ENCODE assay signal across 17 cellular contexts in the genomic region with DNA sequence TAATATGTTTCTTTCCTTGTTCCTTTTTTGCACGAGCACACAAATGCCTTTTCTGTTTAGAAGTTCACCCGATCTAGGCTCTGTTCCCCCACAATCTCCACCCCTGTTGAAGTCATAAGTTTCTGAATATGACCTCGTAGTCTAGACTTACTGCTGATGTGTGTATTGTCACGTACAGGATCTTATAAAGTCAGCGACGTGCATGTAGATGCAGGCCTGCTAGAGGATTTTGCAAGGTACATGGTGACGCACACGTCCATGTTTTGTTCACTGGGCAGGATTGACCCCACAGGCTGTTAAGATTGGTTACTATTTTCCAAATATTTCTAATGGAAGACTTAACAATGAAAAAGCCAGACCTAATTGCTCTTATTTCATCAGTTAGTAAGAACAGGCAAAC. TPM values are rescaled to one million over a fixed set of nuclear protein-coding genes. Genes with fewer than 3 reads are reported as not detected.
DNase-seq lines count a peak whose midpoint lies in the region; ATAC-seq, FAIRE-seq and TF ChIP-seq lines count a peak whose summit lies in the region.
"Had no signal": no experiment of that assay in that cellular context is flagged by ENCODE, and none has a peak within 500 bp of the region (broad histone marks: within the 10 kb centered on the region; RNA-seq: fewer than 3 reads in every experiment).

No MANE protein-coding gene starts in this region.

- H3K4me2 ChIP-seq in smooth muscle cell, result no peak overlapping the region
- H3K4me2 ChIP-seq: A549 had no signal

- peak overlapping the region; percentile 28 for H3K27ac ChIP-seq in smooth muscle cell (ENCODE audit: low read depth)
- H3K27ac ChIP-seq: A549, C4-2B had no signal

- TF ChIP-seq CTCF in bronchial epithelial cell (IDR thresholded peaks at IDR 0.05; ENCODE audit: insufficient read depth, low read length, severe bottlenecking), result no peak
- TF ChIP-seq CTCF in smooth muscle cell (IDR thresholded peaks at IDR 0.05; ENCODE audit: borderline replicate concordance, insufficient read depth, poor library complexity, severe bottlenecking), result no peak

- H3F3A ChIP-seq in smooth muscle cell (ENCODE audit: low read depth), result no peaks in the 10 kb centered on the region

- ATAC-seq in stimulated activated naive CD8-positive, alpha-beta T cell treated with anti-CD3 and anti-CD28 coated beads, Interleukin-15, Interleukin-2, amounts not matched to agents 100 U/mL and 50 U/mL, for 24 hours, result no peak
- no peak for ATAC-seq in HG03196 (IDR thresholded peaks at IDR 0.05; ENCODE audit: unreplicated experiment)
- ATAC-seq: A549 had no signal

- H3K4me3 ChIP-seq in bronchial epithelial cell (ENCODE audit: low read depth, low read length) (no peak overlapping the region), smooth muscle cell (no peak overlapping the region)
- H3K4me3 ChIP-seq: A549 had no signal

- no peaks in the 10 kb centered on the region for H3K79me2 ChIP-seq in smooth muscle cell (ENCODE audit: low read depth)

- FAIRE-seq in RCC 7860 (lab: Jason Lieb, UNC) (peak; percentile 29), bronchial epithelial cell (lab: Jason Lieb, UNC) (peak; percentile 18)
- FAIRE-seq: A549, D721Med, G401.6 had no signal

- H3K4me1 ChIP-seq in smooth muscle cell (ENCODE audit: low read depth), result no peaks in the 10 kb centered on the region
- H3K4me1 ChIP-seq: BE2C had no signal

- no peaks in the 10 kb centered on the region for H4K20me1 ChIP-seq in smooth muscle cell (ENCODE audit: low read depth)

- H3K36me3 ChIP-seq in bronchial epithelial cell (ENCODE audit: control insufficient read depth, insufficient read depth, low read length) (no peaks in the 10 kb centered on the region), smooth muscle cell (ENCODE audit: low read depth) (no peaks in the 10 kb centered on the region)
- H3K36me3 ChIP-seq: BE2C had no signal

- no peaks in the 10 kb centered on the region for H3K27me3 ChIP-seq in bronchial epithelial cell (ENCODE audit: control insufficient read depth, insufficient read depth, low read length)
- H3K27me3 ChIP-seq in smooth muscle cell (ENCODE audit: low read depth), result no peaks in the 10 kb centered on the region
- H3K27me3 ChIP-seq: BE2C had no signal

- no peak overlapping the region for H3K9ac ChIP-seq in smooth muscle cell (ENCODE audit: low read depth)

- 87% methylated on average over 8 of the region's 8 CpGs for WGBS in smooth muscle cell (ENCODE audit: low lambda C conversion rate)

- DNase-seq in RCC 7860 (ENCODE audit: low spot score) (peak; percentile 38), bronchial epithelial cell (ENCODE audit: low read depth) (peak; percentile 88), smooth muscle cell (lab: John Stamatoyannopoulos, UW; ENCODE audit: unreplicated experiment) (no peak), cerebellar cortex (ENCODE audit: low spot score) (no peak)
- DNase-seq in stimulated activated naive CD8-positive, alpha-beta T cell treated with anti-CD3 and anti-CD28 coated beads, Interleukin-15, Interleukin-2, amounts not matched to agents 100 U/mL and 50 U/mL, for 24 hours, result no peak
- DNase-seq: BE2C; CD4-positive, alpha-beta memory T cell; COR-L47; DMS153; DMS79 treated with DMSO at 0.1 percent for 48 hours; EL; H7 had no signal

- H2AFZ ChIP-seq in smooth muscle cell (ENCODE audit: low read depth), result no peak overlapping the region

- H3K9me3 ChIP-seq in smooth muscle cell (replicated peaks; ENCODE audit: low read depth), result no peaks in the 10 kb centered on the region
- H3K9me3 ChIP-seq: A549, BE2C had no signal

RNA-seq across cellular contexts. Expression of gene CCDC91, which starts 46.2 kb away (rescaled TPM):
- total RNA-seq in bronchial epithelial cell (26.3 and 30.0 TPM in 2 replicates), smooth muscle cell (20.1 and 25.4 TPM in 2 replicates)
- polyA plus RNA-seq in smooth muscle cell, result 21.2 and 23.7 TPM in 2 replicates

Comparison
In these comparisons a context has a peak if more than half of its experiments do, and no peak if none do; other contexts are left out.
1. DNase-seq: peak in RCC 7860 (single experiment) and bronchial epithelial cell (single experiment); none in smooth muscle cell (single experiment), cerebellar cortex (single experiment) and stimulated activated naive CD8-positive, alpha-beta T cell treated with anti-CD3 and anti-CD28 coated beads, Interleukin-15, Interleukin-2, amounts not matched to agents 100 U/mL and 50 U/mL, for 24 hours (single experiment).